23 cellular contexts compared by ENCODE assay signal in the genomic region with DNA sequence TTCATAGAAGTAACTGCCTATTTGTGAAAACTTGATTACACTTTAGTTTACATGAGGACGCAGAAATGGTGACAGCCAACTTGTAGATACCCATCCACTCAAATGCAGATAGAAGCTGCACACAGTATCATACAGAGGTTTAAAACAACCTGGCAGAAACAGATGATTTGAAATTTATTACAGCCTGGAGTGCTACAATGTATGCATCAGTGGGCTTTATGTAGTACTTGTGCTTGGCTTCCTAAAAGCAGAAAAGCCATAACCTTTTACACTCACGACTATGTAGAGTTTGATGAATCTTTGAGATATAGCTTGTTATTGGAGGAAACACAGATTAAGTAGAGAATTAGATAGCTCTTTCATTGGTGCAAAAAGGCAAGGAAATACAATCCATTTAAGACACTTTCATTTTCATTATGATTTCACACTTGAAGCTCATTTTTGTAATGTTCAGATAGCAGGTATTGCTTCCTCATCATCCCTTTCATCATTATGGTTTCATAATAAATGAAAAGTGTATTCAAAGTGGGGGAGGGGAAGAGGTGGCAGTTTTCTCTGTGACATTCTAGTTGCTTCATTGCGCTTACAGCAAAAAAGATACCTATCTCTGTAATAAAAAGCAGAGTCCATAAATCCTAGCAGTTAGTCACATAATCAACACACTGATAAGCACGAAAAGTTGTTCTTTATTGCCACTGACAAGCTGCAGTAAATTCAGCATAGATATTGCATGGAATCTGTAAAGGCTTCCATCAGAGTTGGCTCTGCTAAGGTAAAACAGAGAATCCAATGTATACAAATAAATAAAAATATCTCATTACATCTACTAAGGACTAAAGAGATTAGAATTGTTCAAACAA.
DNase-seq lines count a peak whose midpoint lies in the region; ATAC-seq and TF ChIP-seq lines count a peak whose summit lies in the region.
"Had no signal": no experiment of that assay in that cellular context is flagged by ENCODE, and none has a peak within 500 bp of the region (broad histone marks: within the 10 kb centered on the region; RNA-seq: fewer than 3 reads in every experiment).

No MANE protein-coding gene starts in this region.

- H3K9me3 ChIP-seq in endodermal cell (ENCODE audit: control insufficient read depth, low read length) (no peaks in the 10 kb centered on the region), transverse colon (no peaks in the 10 kb centered on the region)
- H3K9me3 ChIP-seq: BLaER1, psoas muscle, uterus had no signal

- no peak for TF ChIP-seq POLR2A in transverse colon (IDR thresholded peaks at IDR 0.05)

- no peak for DNase-seq in activated naive CD8-positive, alpha-beta T cell treated with anti-CD3 and anti-CD28 coated beads, Interleukin-2, amount 10 ng/mL, durations not matched to agents 7 days and 5 days
- DNase-seq in activated naive CD8-positive, alpha-beta T cell treated with anti-CD3 and anti-CD28 coated beads for 36 hours: no peak
- DNase-seq in SK-N-DZ (ENCODE audit: low spot score) (peak; percentile 88), endodermal cell (no peak), transverse colon (no peak)
- no peak for DNase-seq in activated naive CD4-positive, alpha-beta T cell treated with anti-CD3 and anti-CD28 coated beads, Interleukin-2, amount 50 U/mL, for 72 hours (ENCODE audit: low spot score in 2 of 2)
- DNase-seq: activated CD4-positive, alpha-beta memory T cell treated with anti-CD3 and anti-CD28 coated beads, Interleukin-2, amount 10 ng/mL, durations not matched to agents 7 days and 5 days; activated naive CD4-positive, alpha-beta T cell treated with anti-CD3 and anti-CD28 coated beads, Interleukin-2, amount 50 U/mL, for 16 hours; activated T-cell treated with anti-CD3 and anti-CD28 coated beads, Interleukin-2, amount 50 U/mL, for 1 hour; effector CD8-positive, alpha-beta T cell; GDM1; glutamatergic neuron; H9; MV-4-11; NCI-H2081; NCI-H510A treated with DMSO at 0.1 percent for 48 hours; psoas muscle; stimulated activated CD4-positive, alpha-beta T cell treated with anti-CD3 and anti-CD28 coated beads, Interleukin-4, amount 100 ng/mL, for 4 hours; uterus had no signal

- 93% methylated on average over 4 of the region's 4 CpGs; no CpG with 5 or more reads in 1 of the 2 experiments for WGBS in endodermal cell (ENCODE audit: insufficient coverage in 1 of 2, insufficient read length in 1 of 2), 2 experiments
- WGBS in transverse colon (ENCODE audit: low coverage in 1 of 2), 2 donors: 36 to 38% methylated on average over 4 of the region's 4 CpGs

- no peaks in the 10 kb centered on the region for H3K36me3 Mint-ChIP-seq in activated naive CD8-positive, alpha-beta T cell treated with anti-CD3 and anti-CD28 coated beads, Interleukin-2, amount 10 ng/mL, durations not matched to agents 7 days and 5 days
- H3K36me3 Mint-ChIP-seq in activated naive CD8-positive, alpha-beta T cell treated with anti-CD3 and anti-CD28 coated beads for 36 hours: no peaks in the 10 kb centered on the region
- H3K36me3 Mint-ChIP-seq in endodermal cell (ENCODE audit: low read depth): no peaks in the 10 kb centered on the region
- H3K36me3 Mint-ChIP-seq in activated naive CD4-positive, alpha-beta T cell treated with anti-CD3 and anti-CD28 coated beads, Interleukin-2, amount 50 U/mL, for 72 hours: no peaks in the 10 kb centered on the region
- H3K36me3 Mint-ChIP-seq: neural progenitor cell had no signal

- no peak for TF ChIP-seq CTCF in endodermal cell (conservative IDR thresholded peaks at IDR 0.05)
- no peak for TF ChIP-seq CTCF in transverse colon (IDR thresholded peaks at IDR 0.05)

- ATAC-seq in activated naive CD8-positive, alpha-beta T cell treated with anti-CD3 and anti-CD28 coated beads, Interleukin-2, amount 10 ng/mL, durations not matched to agents 7 days and 5 days (ENCODE audit: low read depth): no peak
- ATAC-seq in HG03159 (IDR thresholded peaks at IDR 0.05; ENCODE audit: unreplicated experiment): peak; percentile 42
- no peak for ATAC-seq in activated naive CD4-positive, alpha-beta T cell treated with anti-CD3 and anti-CD28 coated beads, Interleukin-2, amount 50 U/mL, for 72 hours
- ATAC-seq in HG02759 (IDR thresholded peaks at IDR 0.05; ENCODE audit: unreplicated experiment): no peak
- ATAC-seq: psoas muscle had no signal

- peak overlapping the region; percentile 65 for H3K27ac Mint-ChIP-seq in activated naive CD8-positive, alpha-beta T cell treated with anti-CD3 and anti-CD28 coated beads, Interleukin-2, amount 10 ng/mL, durations not matched to agents 7 days and 5 days
- H3K27ac Mint-ChIP-seq in activated naive CD8-positive, alpha-beta T cell treated with anti-CD3 and anti-CD28 coated beads for 36 hours: no peak overlapping the region
- no peak overlapping the region for H3K27ac Mint-ChIP-seq in endodermal cell
- H3K27ac Mint-ChIP-seq in activated naive CD4-positive, alpha-beta T cell treated with anti-CD3 and anti-CD28 coated beads, Interleukin-2, amount 50 U/mL, for 72 hours: no peak overlapping the region
- H3K27ac Mint-ChIP-seq: activated CD4-positive, alpha-beta memory T cell treated with anti-CD3 and anti-CD28 coated beads, Interleukin-2, amount 10 ng/mL, durations not matched to agents 7 days and 5 days; H9; neural progenitor cell had no signal

- peaks cover 2% of the 10 kb centered on the region for H3K9me3 Mint-ChIP-seq in activated naive CD8-positive, alpha-beta T cell treated with anti-CD3 and anti-CD28 coated beads, Interleukin-2, amount 10 ng/mL, durations not matched to agents 7 days and 5 days
- peaks cover 1% of the 10 kb centered on the region for H3K9me3 Mint-ChIP-seq in activated naive CD8-positive, alpha-beta T cell treated with anti-CD3 and anti-CD28 coated beads for 36 hours
- H3K9me3 Mint-ChIP-seq in endodermal cell: peaks cover 4% of the 10 kb centered on the region
- H3K9me3 Mint-ChIP-seq in activated naive CD4-positive, alpha-beta T cell treated with anti-CD3 and anti-CD28 coated beads, Interleukin-2, amount 50 U/mL, for 72 hours: peaks cover 7 to 10% of the 10 kb centered on the region in 2 donors
- H3K9me3 Mint-ChIP-seq: neural progenitor cell had no signal

- H3K27me3 ChIP-seq in endodermal cell (ENCODE audit: control insufficient read depth, insufficient read depth, low read length, poor library complexity, severe bottlenecking) (peaks cover 18% of the 10 kb centered on the region), transverse colon (no peaks in the 10 kb centered on the region)
- H3K27me3 ChIP-seq: BLaER1, neural progenitor cell, uterus had no signal

- H3K4me3 ChIP-seq in endodermal cell (ENCODE audit: low read length) (no peak overlapping the region), transverse colon (no peak overlapping the region)
- H3K4me3 ChIP-seq: BLaER1, neural progenitor cell, psoas muscle, uterus had no signal

- POLR2A ChIA-PET in activated naive CD8-positive, alpha-beta T cell treated with anti-CD3 and anti-CD28 coated beads, Interleukin-2, amount 10 ng/mL, durations not matched to agents 7 days and 5 days (lab: Charles Lee): no interaction called here

- H3K9ac ChIP-seq in endodermal cell (ENCODE audit: extremely low read depth, low read length, poor library complexity, severe bottlenecking): no peak overlapping the region
- H3K9ac ChIP-seq: BLaER1, neural progenitor cell had no signal

- H3K4me1 ChIP-seq in endodermal cell (ENCODE audit: control insufficient read depth, insufficient read depth, low read length) (no peaks in the 10 kb centered on the region), transverse colon (no peaks in the 10 kb centered on the region)
- H3K4me1 ChIP-seq: neural progenitor cell, psoas muscle, uterus had no signal

- H3K4me1 Mint-ChIP-seq in activated naive CD8-positive, alpha-beta T cell treated with anti-CD3 and anti-CD28 coated beads, Interleukin-2, amount 10 ng/mL, durations not matched to agents 7 days and 5 days: peaks cover 10% of the 10 kb centered on the region
- H3K4me1 Mint-ChIP-seq in activated naive CD8-positive, alpha-beta T cell treated with anti-CD3 and anti-CD28 coated beads for 36 hours: peaks cover 5% of the 10 kb centered on the region
- H3K4me1 Mint-ChIP-seq in endodermal cell: no peaks in the 10 kb centered on the region
- H3K4me1 Mint-ChIP-seq: neural progenitor cell had no signal

- no peak for TF ChIP-seq EP300 in transverse colon (IDR thresholded peaks at IDR 0.05; ENCODE audit: low read depth)

- H3K36me3 ChIP-seq in endodermal cell (ENCODE audit: control insufficient read depth, insufficient read depth, low read length) (no peaks in the 10 kb centered on the region), transverse colon (no peaks in the 10 kb centered on the region)
- H3K36me3 ChIP-seq: BLaER1, neural progenitor cell, uterus had no signal

- in situ Hi-C loops in transverse colon (cut with MboI; ENCODE audit: low pct_ligation_motif_present in 1 of 4, low pct_unique_long_range_greater_than_20kb in 1 of 4, low sequenced_read_pairs in 3 of 4): no loop called here

- intact Hi-C loops in transverse colon (cut with DNase I; ENCODE audit: low total_unique reads): no loop called here

- H3K27ac ChIP-seq in endodermal cell (ENCODE audit: low read depth, low read length) (no peak overlapping the region), transverse colon (no peak overlapping the region)
- H3K27ac ChIP-seq: BLaER1, neural progenitor cell, psoas muscle, uterus had no signal

- no peaks in the 10 kb centered on the region for H3K27me3 Mint-ChIP-seq in activated naive CD8-positive, alpha-beta T cell treated with anti-CD3 and anti-CD28 coated beads, Interleukin-2, amount 10 ng/mL, durations not matched to agents 7 days and 5 days
- no peaks in the 10 kb centered on the region for H3K27me3 Mint-ChIP-seq in activated naive CD8-positive, alpha-beta T cell treated with anti-CD3 and anti-CD28 coated beads for 36 hours
- peaks cover 91% of the 10 kb centered on the region for H3K27me3 Mint-ChIP-seq in endodermal cell (ENCODE audit: insufficient read depth)
- H3K27me3 Mint-ChIP-seq: activated CD4-positive, alpha-beta memory T cell treated with anti-CD3 and anti-CD28 coated beads, Interleukin-2, amount 10 ng/mL, durations not matched to agents 7 days and 5 days had no signal

- H3K4me3 Mint-ChIP-seq in activated naive CD8-positive, alpha-beta T cell treated with anti-CD3 and anti-CD28 coated beads, Interleukin-2, amount 10 ng/mL, durations not matched to agents 7 days and 5 days: peak overlapping the region; percentile 34
- no peak overlapping the region for H3K4me3 Mint-ChIP-seq in activated naive CD8-positive, alpha-beta T cell treated with anti-CD3 and anti-CD28 coated beads for 36 hours
- H3K4me3 Mint-ChIP-seq in endodermal cell: no peak overlapping the region
- H3K4me3 Mint-ChIP-seq: activated CD4-positive, alpha-beta memory T cell treated with anti-CD3 and anti-CD28 coated beads, Interleukin-2, amount 10 ng/mL, durations not matched to agents 7 days and 5 days; H9; neural progenitor cell had no signal
